1 cellular context compared by ENCODE assay signal in the genomic region with DNA sequence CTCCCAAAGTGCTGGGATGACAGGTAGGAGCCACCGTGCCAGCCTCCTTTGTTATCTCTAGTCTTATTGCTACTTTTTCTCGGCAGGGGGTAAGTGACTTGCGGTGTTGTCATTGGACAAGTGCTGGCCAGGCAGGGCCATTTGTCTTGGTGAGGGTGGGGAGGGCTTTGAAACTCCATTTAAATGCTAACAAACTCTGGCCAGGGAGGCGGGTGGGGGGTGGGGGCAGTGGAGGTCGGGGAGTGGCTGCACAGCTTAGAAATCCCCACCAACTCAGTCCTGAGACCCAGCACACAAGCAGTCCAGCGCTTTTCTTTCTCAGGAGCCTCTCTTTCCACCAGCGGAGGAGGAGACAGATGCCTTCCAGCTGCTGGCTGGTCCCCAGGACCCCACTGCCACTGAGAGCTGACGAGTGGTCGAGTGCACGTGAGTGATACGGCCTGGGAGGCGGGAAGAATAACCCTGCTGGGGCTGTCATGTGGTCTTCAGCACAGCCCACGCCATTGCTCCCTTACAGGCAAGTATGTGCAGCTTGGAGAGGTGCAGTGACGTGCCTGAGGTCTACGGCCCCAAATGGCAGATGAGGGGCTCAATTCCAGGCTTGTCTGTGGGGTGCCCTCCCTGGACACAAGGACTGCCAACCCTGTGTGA.
TF ChIP-seq lines count a peak whose summit lies in the region.

No MANE protein-coding gene starts in this region.

TF ChIP-seq in IMR-90, 13 proteins besides CTCF, POLR2A, EP300 and RAD21 (continued from another document):
- TF ChIP-seq, protein P1, sequence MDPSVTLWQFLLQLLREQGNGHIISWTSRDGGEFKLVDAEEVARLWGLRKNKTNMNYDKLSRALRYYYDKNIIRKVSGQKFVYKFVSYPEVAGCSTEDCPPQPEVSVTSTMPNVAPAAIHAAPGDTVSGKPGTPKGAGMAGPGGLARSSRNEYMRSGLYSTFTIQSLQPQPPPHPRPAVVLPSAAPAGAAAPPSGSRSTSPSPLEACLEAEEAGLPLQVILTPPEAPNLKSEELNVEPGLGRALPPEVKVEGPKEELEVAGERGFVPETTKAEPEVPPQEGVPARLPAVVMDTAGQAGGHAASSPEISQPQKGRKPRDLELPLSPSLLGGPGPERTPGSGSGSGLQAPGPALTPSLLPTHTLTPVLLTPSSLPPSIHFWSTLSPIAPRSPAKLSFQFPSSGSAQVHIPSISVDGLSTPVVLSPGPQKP (IDR thresholded peaks at IDR 0.05; ENCODE audit: borderline replicate concordance, low read depth, low read length), result no peak
- TF ChIP-seq CHD1 (IDR thresholded peaks at IDR 0.05; ENCODE audit: low read depth, low read length) (no peak), MAFK (IDR thresholded peaks at IDR 0.05; ENCODE audit: low read depth, low read length) (no peak)
TF ChIP-seq in IMR-90: peak in this region for 1.
